In the genomic region with DNA sequence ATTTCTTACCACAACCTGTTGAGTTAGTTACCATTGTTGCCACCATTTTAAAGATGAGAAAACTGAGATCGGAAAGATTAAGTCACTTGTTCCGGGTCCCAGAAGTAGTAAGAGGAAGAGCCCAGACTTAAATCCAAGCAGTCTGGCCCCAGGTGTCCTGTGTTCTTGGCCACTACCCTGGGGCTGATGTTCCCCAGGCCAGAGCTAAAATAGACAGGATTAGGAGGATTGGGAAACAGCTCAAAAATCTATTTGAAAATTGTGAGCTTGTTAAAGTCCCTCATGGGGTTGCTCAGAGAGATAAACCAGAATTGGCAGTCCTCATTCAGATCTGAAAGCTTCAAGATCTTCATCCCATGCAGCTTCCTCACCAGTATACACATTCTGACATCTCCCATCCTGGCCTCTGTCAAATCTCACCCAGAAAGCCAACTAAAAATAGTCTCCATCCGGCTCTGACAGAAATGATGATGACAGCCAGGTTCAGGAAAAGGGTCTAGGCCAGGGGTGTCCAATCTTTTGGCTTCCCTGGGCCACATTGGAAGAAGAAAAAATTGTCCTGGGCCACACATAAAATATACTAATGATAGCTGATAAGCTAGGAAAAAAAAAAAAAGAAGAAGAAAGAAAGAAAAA, we compare ENCODE assay signal across 12 cellular contexts.
DNase-seq lines count a peak whose midpoint lies in the region; ATAC-seq and TF ChIP-seq lines count a peak whose summit lies in the region.
"Had no signal": no experiment of that assay in that cellular context is flagged by ENCODE, and none has a peak within 500 bp of the region (broad histone marks: within the 10 kb centered on the region; RNA-seq: fewer than 3 reads in every experiment).

No MANE protein-coding gene starts in this region.

- no peaks in the 10 kb centered on the region for H3K9me3 Mint-ChIP-seq in stimulated activated naive CD8-positive, alpha-beta T cell treated with anti-CD3 and anti-CD28 coated beads, Interleukin-15, Interleukin-2, amounts not matched to agents 100 ng/mL and 50 ng/mL, for 24 hours
- no peaks in the 10 kb centered on the region for H3K9me3 Mint-ChIP-seq in natural killer cell treated with Interleukin-12 subunit alpha and Interleukin-12 subunit beta and Interleukin-15 and Interleukin-18, amount 100 ng/mL, for 72 hours
- H3K9me3 Mint-ChIP-seq: neural crest cell had no signal

- no peak overlapping the region for H3K4me3 ChIP-seq in fibroblast of lung (replicated peaks in 1 of 4; ENCODE audit: control extremely low read depth in 1 of 4, insufficient read depth in 1 of 4, low read depth in 3 of 4, low read length in 4 of 4)

- H3K9me3 ChIP-seq in fibroblast of lung (ENCODE audit: control insufficient read depth, insufficient read depth, low read depth, low read length): no peaks in the 10 kb centered on the region

- H3K9ac ChIP-seq in fibroblast of lung (ENCODE audit: insufficient read depth, low read length): no peak overlapping the region

- no peak for ATAC-seq in stimulated activated naive CD8-positive, alpha-beta T cell treated with anti-CD3 and anti-CD28 coated beads, Interleukin-15, Interleukin-2, amounts not matched to agents 100 U/mL and 50 U/mL, for 24 hours
- no peak for ATAC-seq in natural killer cell treated with Interleukin-12 subunit alpha and Interleukin-12 subunit beta and Interleukin-15 and Interleukin-18, amount 100 ng/mL, for 72 hours
- ATAC-seq: activated CD4-positive, CD25-positive, alpha-beta regulatory T cell treated with anti-CD3 and anti-CD28 coated beads, Interleukin-2, amount 50 U/mL, for 24 hours had no signal

- peak overlapping the region; percentile 23 for H3K4me2 ChIP-seq in fibroblast of lung (ENCODE audit: extremely low read depth, insufficient read depth, low read length)

- H3K27ac Mint-ChIP-seq in stimulated activated naive CD8-positive, alpha-beta T cell treated with anti-CD3 and anti-CD28 coated beads, Interleukin-15, Interleukin-2, amounts not matched to agents 100 ng/mL and 50 ng/mL, for 24 hours: peak overlapping the region; percentile 99
- peak overlapping the region; percentile 84 to 93 for H3K27ac Mint-ChIP-seq in natural killer cell treated with Interleukin-12 subunit alpha and Interleukin-12 subunit beta and Interleukin-15 and Interleukin-18, amount 100 ng/mL, for 72 hours

- H2AFZ ChIP-seq in fibroblast of lung (ENCODE audit: low read length): no peak overlapping the region

- H3K27ac ChIP-seq in fibroblast of lung (ENCODE audit: insufficient read depth, low read length): peak overlapping the region; percentile 42

- no peak for TF ChIP-seq CTCF in fibroblast of lung (conservative IDR thresholded peaks at IDR 0.05 in 1 of 2, IDR thresholded peaks at IDR 0.05 in 1 of 2; ENCODE audit: low read depth in 1 of 2, low read length in 2 of 2)

- H3K27me3 Mint-ChIP-seq in stimulated activated naive CD8-positive, alpha-beta T cell treated with anti-CD3 and anti-CD28 coated beads, Interleukin-15, Interleukin-2, amounts not matched to agents 100 ng/mL and 50 ng/mL, for 24 hours: no peaks in the 10 kb centered on the region
- no peaks in the 10 kb centered on the region for H3K27me3 Mint-ChIP-seq in natural killer cell treated with Interleukin-12 subunit alpha and Interleukin-12 subunit beta and Interleukin-15 and Interleukin-18, amount 100 ng/mL, for 72 hours

- H3K27me3 ChIP-seq in fibroblast of lung (ENCODE audit: control insufficient read depth, insufficient read depth, low read length): no peaks in the 10 kb centered on the region

- peaks cover 11% of the 10 kb centered on the region for H3K36me3 Mint-ChIP-seq in stimulated activated naive CD8-positive, alpha-beta T cell treated with anti-CD3 and anti-CD28 coated beads, Interleukin-15, Interleukin-2, amounts not matched to agents 100 ng/mL and 50 ng/mL, for 24 hours (ENCODE audit: low read depth)
- no peaks in the 10 kb centered on the region for H3K36me3 Mint-ChIP-seq in natural killer cell treated with Interleukin-12 subunit alpha and Interleukin-12 subunit beta and Interleukin-15 and Interleukin-18, amount 100 ng/mL, for 72 hours

- H4K20me1 ChIP-seq in fibroblast of lung (ENCODE audit: control insufficient read depth, extremely low read depth, insufficient read depth, low read length): no peaks in the 10 kb centered on the region

- peaks cover 7% of the 10 kb centered on the region for H3K4me1 ChIP-seq in fibroblast of lung (ENCODE audit: control insufficient read depth, extremely low read depth, insufficient read depth, low read length)

- peaks cover 79% of the 10 kb centered on the region for H3K4me1 Mint-ChIP-seq in stimulated activated naive CD8-positive, alpha-beta T cell treated with anti-CD3 and anti-CD28 coated beads, Interleukin-15, Interleukin-2, amounts not matched to agents 100 ng/mL and 50 ng/mL, for 24 hours (ENCODE audit: low read depth)
- peaks cover 76 to 80% of the 10 kb centered on the region in 2 donors for H3K4me1 Mint-ChIP-seq in natural killer cell treated with Interleukin-12 subunit alpha and Interleukin-12 subunit beta and Interleukin-15 and Interleukin-18, amount 100 ng/mL, for 72 hours (ENCODE audit: low read depth in 2 of 2)

- H3K79me2 ChIP-seq in fibroblast of lung (ENCODE audit: control insufficient read depth, insufficient read depth, low read length): no peaks in the 10 kb centered on the region

- no peaks in the 10 kb centered on the region for H3K36me3 ChIP-seq in fibroblast of lung (ENCODE audit: control insufficient read depth, insufficient read depth, low read length)

- peak overlapping the region; percentile 30 for H3K4me3 Mint-ChIP-seq in stimulated activated naive CD8-positive, alpha-beta T cell treated with anti-CD3 and anti-CD28 coated beads, Interleukin-15, Interleukin-2, amounts not matched to agents 100 ng/mL and 50 ng/mL, for 24 hours
- H3K4me3 Mint-ChIP-seq in natural killer cell treated with Interleukin-12 subunit alpha and Interleukin-12 subunit beta and Interleukin-15 and Interleukin-18, amount 100 ng/mL, for 72 hours: peak overlapping the region; percentile 71
- H3K4me3 Mint-ChIP-seq: neural crest cell had no signal

- DNase-seq in stimulated activated naive CD8-positive, alpha-beta T cell treated with anti-CD3 and anti-CD28 coated beads, Interleukin-15, Interleukin-2, amounts not matched to agents 100 U/mL and 50 U/mL, for 24 hours: no peak
- DNase-seq in fibroblast of lung (ENCODE audit: low read depth in 2 of 2) (no peak), NCI-H1436 (lab: John Stamatoyannopoulos, UW) (no peak), A172 (ENCODE audit: low spot score) (no peak), SW480 (ENCODE audit: low spot score) (no peak), Ammon's horn (ENCODE audit: low spot score) (no peak)
- no peak for DNase-seq in natural killer cell treated with Interleukin-12 subunit alpha and Interleukin-12 subunit beta and Interleukin-15 and Interleukin-18, amount 100 ng/mL, for 72 hours (ENCODE audit: low spot score)
- DNase-seq: NCI-H2081 treated with DMSO at 0.1 percent for 48 hours; NK-92 treated with Interleukin-12 subunit alpha and Interleukin-12 subunit beta, amount 100 ng/mL, for 24 hours had no signal
